14 cellular contexts compared by ENCODE assay signal in genomic region chr1:227521782-227522181, GRCh38. TPM values are rescaled to one million over a fixed set of nuclear protein-coding genes. Genes with fewer than 3 reads are reported as not detected.
DNase-seq lines count a peak whose midpoint lies in the region; ATAC-seq and TF ChIP-seq lines count a peak whose summit lies in the region.
"Had no signal": no experiment of that assay in that cellular context is flagged by ENCODE, and none has a peak within 500 bp of the region (broad histone marks: within the 10 kb centered on the region; RNA-seq: fewer than 3 reads in every experiment).

No MANE protein-coding gene starts in this region.

- peaks cover 5% of the 10 kb centered on the region for H3K4me1 Mint-ChIP-seq in WTC11
- H3K4me1 Mint-ChIP-seq: CD14-positive monocyte had no signal

- peaks cover 22% of the 10 kb centered on the region for H3K9me3 Mint-ChIP-seq in WTC11

- ATAC-seq in WTC11 (peak; percentile 41; the same call in 1 of the 2 replicates), HG02610 (IDR thresholded peaks at IDR 0.05; ENCODE audit: unreplicated experiment) (no peak)
- ATAC-seq: A549; CD8-positive, alpha-beta T cell had no signal

- H3K36me3 Mint-ChIP-seq in WTC11: peaks cover 4% of the 10 kb centered on the region
- H3K36me3 Mint-ChIP-seq: CD14-positive monocyte; CD8-positive, alpha-beta T cell had no signal

- POLR2A ChIA-PET in WTC11 (lab: Charles Lee): no interaction called here

- CTCF ChIA-PET in WTC11 (lab: Charles Lee): no interaction called here

- peaks cover 5% of the 10 kb centered on the region; the same call in 1 of the 2 replicates for H3K27me3 Mint-ChIP-seq in WTC11 (ENCODE audit: low read depth)

- no peak overlapping the region for H3K4me3 Mint-ChIP-seq in WTC11
- H3K4me3 Mint-ChIP-seq: CD14-positive monocyte; CD8-positive, alpha-beta T cell; HFFc6 had no signal

- no peak for TF ChIP-seq CTCF in WTC11 (IDR thresholded peaks at IDR 0.05)

- DNase-seq in OCI-M1 (lab: John Stamatoyannopoulos, UW) (peak; percentile 13), WTC11 (ENCODE audit: low spot score) (no peak), myocyte (ENCODE audit: low read depth) (peak; percentile 60), H4 (ENCODE audit: low spot score) (no peak), SIG-M5 (lab: John Stamatoyannopoulos, UW) (no peak)
- DNase-seq: Caco-2; CD8-positive, alpha-beta T cell; DND-41; GDM1; HCEC 1CT; HFFc6 had no signal

- H3K27ac Mint-ChIP-seq in WTC11: no peak overlapping the region
- H3K27ac Mint-ChIP-seq: CD14-positive monocyte; CD8-positive, alpha-beta T cell; HFFc6 had no signal

TF ChIP-seq in WTC11, 78 proteins besides CTCF, POLR2A, EP300 and RAD21:
- TF ChIP-seq CREM (CRISPR knock-in tag; IDR thresholded peaks at IDR 0.05): no peak
- no peak for TF ChIP-seq IRF1 (CRISPR knock-in tag; IDR thresholded peaks at IDR 0.05)
- no peak for TF ChIP-seq CREB1 (CRISPR knock-in tag; IDR thresholded peaks at IDR 0.05)
- TF ChIP-seq JAZF1 (CRISPR knock-in tag; IDR thresholded peaks at IDR 0.05): no peak
- no peak for TF ChIP-seq MAX (CRISPR knock-in tag; IDR thresholded peaks at IDR 0.05)
- no peak for TF ChIP-seq FOXK1 (CRISPR knock-in tag; IDR thresholded peaks at IDR 0.05)

RNA-seq across cellular contexts. Expression of gene ZNF678, which starts 41.6 kb away (rescaled TPM):
- total RNA-seq in WTC11 (2021): 26.4 to 28.9 TPM (median 28.3 TPM) in 3 replicates
- total RNA-seq in myocyte: 4.4 and 5.3 TPM in 2 replicates
- polyA plus RNA-seq in myocyte (2012): 1.1 TPM
- total RNA-seq in H4 (2014; rRNA removed; shearing (Covaris generic)): 6.0 and 6.3 TPM in 2 replicates

Comparison
In these comparisons a context has a peak if more than half of its experiments do, and no peak if none do; other contexts are left out.
1. DNase-seq: peak in OCI-M1 (single experiment) and myocyte (single experiment); none in WTC11 (single experiment), H4 (single experiment) and SIG-M5 (single experiment).